ENCODE assay signal across 9 cellular contexts in genomic region chr7:64999165-65000004, GRCh38.
DNase-seq lines count a peak whose midpoint lies in the region; ATAC-seq and TF ChIP-seq lines count a peak whose summit lies in the region.
"Had no signal": no experiment of that assay in that cellular context is flagged by ENCODE, and none has a peak within 500 bp of the region (broad histone marks: within the 10 kb centered on the region; RNA-seq: fewer than 3 reads in every experiment).

No MANE protein-coding gene starts in this region.

- H3K36me3 ChIP-seq in SU-DHL-6 (ENCODE audit: low read length) = peaks cover 24% of the 10 kb centered on the region

- ATAC-seq in HG02973 (IDR thresholded peaks at IDR 0.05; ENCODE audit: unreplicated experiment) = peak; percentile 70
- ATAC-seq in HG02870 (IDR thresholded peaks at IDR 0.05; ENCODE audit: unreplicated experiment) = no peak

- peak overlapping the region; percentile 67 for H3K4me2 ChIP-seq in SU-DHL-6 (ENCODE audit: low read depth, low read length, poor library complexity, severe bottlenecking)

- no peaks in the 10 kb centered on the region for H4K20me1 ChIP-seq in SU-DHL-6 (ENCODE audit: low read depth, low read length)

- H3K9me2 ChIP-seq in SU-DHL-6 (replicated peaks; ENCODE audit: insufficient read depth, low read length) = no peaks in the 10 kb centered on the region

- peaks cover 58% of the 10 kb centered on the region for H3K79me2 ChIP-seq in SU-DHL-6 (ENCODE audit: insufficient read depth, low read length)

- TF ChIP-seq CTCF in AG10803 (conservative IDR thresholded peaks at IDR 0.05; ENCODE audit: low read length) (no peak), SU-DHL-6 (IDR thresholded peaks at IDR 0.05; ENCODE audit: insufficient read depth, low read length, poor library complexity, severe bottlenecking) (no peak)

- H3K9me3 ChIP-seq in SU-DHL-6 (ENCODE audit: insufficient read depth, low read length) = 0 out of 2 replicates have a peak, but pooled peaks cover 3% of the 10 kb centered on the region

- H3K27ac ChIP-seq in SU-DHL-6 (ENCODE audit: low read depth, low read length) = peak overlapping the region; percentile 93

- peak; percentile 11 for DNase-seq in AG10803 (ENCODE audit: low read depth)
- peak; percentile 35 for DNase-seq in kidney tubule cell (ENCODE audit: low spot score)
- no peak for DNase-seq in stimulated activated CD4-positive, alpha-beta T cell treated with anti-CD3 and anti-CD28 coated beads, Interleukin-4, amount 100 ng/mL, for 4 hours
- no peak for DNase-seq in T-helper 9 cell
- DNase-seq in AG20443 (ENCODE audit: low spot score) = no peak
- DNase-seq: stimulated activated CD4-positive, alpha-beta T cell treated with anti-CD3 and anti-CD28 coated beads, Interleukin-12 subunit alpha, Interleukin-12 subunit beta, amount 100 ng/mL, for 4 hours had no signal

- H3K27me3 ChIP-seq in SU-DHL-6 (ENCODE audit: low read length) = no peaks in the 10 kb centered on the region

- peak overlapping the region; percentile 31; the same call in 1 of the 2 replicates for H3K9ac ChIP-seq in SU-DHL-6 (ENCODE audit: low read length)

- peaks cover 23% of the 10 kb centered on the region for H3F3A ChIP-seq in SU-DHL-6 (ENCODE audit: insufficient read depth)

- no peak overlapping the region for H2AFZ ChIP-seq in SU-DHL-6 (ENCODE audit: low read depth, low read length, severe bottlenecking)

- H3K4me3 ChIP-seq in AG10803 (ENCODE audit: low read length) (no peak overlapping the region), SU-DHL-6 (ENCODE audit: insufficient read depth, low read length, poor library complexity, severe bottlenecking) (peak overlapping the region; percentile 34)

Comparison
In these comparisons a context has a peak if more than half of its experiments do, and no peak if none do; other contexts are left out.
1. DNase-seq: peak in AG10803 (single experiment) and kidney tubule cell (single experiment); none in stimulated activated CD4-positive, alpha-beta T cell treated with anti-CD3 and anti-CD28 coated beads, Interleukin-4, amount 100 ng/mL, for 4 hours (0 of 2), T-helper 9 cell (single experiment) and AG20443 (single experiment).